21 cellular contexts compared by ENCODE assay signal in the genomic region with DNA sequence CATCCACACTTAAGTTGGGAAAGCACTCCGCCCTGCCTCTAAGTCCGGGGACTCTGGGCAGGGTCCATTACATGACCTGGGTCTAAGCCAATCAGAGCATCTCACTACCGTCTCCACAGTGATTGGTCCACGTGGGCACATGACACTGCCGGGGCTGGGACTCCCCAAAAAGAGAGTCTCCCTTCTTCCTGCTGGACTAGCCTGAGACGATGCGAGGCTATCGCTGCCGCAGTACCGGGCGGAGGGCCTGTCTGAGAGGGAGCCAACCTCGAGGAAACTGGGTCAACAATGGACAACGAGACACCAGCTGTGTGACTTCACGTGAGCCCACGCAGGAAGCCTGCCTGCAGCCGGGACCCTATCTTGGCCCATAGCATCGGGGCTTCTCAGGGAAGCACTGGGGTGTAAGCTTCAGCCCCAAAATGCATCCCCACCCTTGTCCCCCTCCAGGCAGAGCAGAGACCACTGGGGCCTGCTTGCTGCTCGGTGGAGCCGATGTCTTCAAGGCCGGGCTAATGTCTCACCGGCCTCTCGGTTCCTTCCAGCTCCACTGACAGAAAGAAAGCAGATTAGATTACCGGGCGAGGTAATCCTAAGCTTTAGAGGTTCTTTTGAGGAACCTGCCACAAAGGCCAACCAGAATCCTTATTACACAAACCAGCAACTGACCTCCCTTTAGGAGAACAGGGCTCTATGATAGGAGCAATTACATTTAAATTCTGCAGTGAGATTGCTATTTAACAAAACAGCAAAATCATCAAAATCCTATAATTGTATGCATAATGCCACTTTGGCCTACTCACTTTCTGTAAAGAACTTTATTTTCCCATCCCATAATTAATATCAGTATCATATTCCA.
"Had no signal": no experiment of that assay in that cellular context is flagged by ENCODE, and none has a peak within 500 bp of the region (broad histone marks: within the 10 kb centered on the region; RNA-seq: fewer than 3 reads in every experiment).

No MANE protein-coding gene starts in this region.

- ATAC-seq: activated T-cell treated with anti-CD3 and anti-CD28 coated beads, Interleukin-2, amount 50 U/mL, for 72 hours; natural killer cell had no signal

- H3K36me3 ChIP-seq: breast epithelium, esophagus squamous epithelium, tibial nerve had no signal

- DNase-seq: activated CD4-positive, alpha-beta T cell treated with anti-CD3 and anti-CD28 coated beads, Interleukin-2, amount 50 U/mL, for 1 hour; activated CD4-positive, CD25-positive, alpha-beta regulatory T cell treated with anti-CD3 and anti-CD28 coated beads, Interleukin-2, amount 50 U/mL, for 72 hours; activated gamma-delta T cell; activated T-cell treated with anti-CD3 and anti-CD28 coated beads, Interleukin-2, amount 50 U/mL, for 72 hours; cerebellar nuclear complex; effector CD4-positive, alpha-beta T cell; esophagus squamous epithelium; left cardiac atrium; natural killer cell; nucleus accumbens; retina; stimulated activated CD4-positive, alpha-beta T cell treated with anti-CD3 and anti-CD28 coated beads, Interleukin-12 subunit alpha, Interleukin-12 subunit beta, amount 100 ng/mL, for 4 hours; stimulated activated CD4-positive, alpha-beta T cell treated with anti-CD3 and anti-CD28 coated beads, Interleukin-1b, Interleukin-23, amount 100 ng/mL, for 48 hours; stimulated activated CD8-positive, alpha-beta memory T cell treated with anti-CD3 and anti-CD28 coated beads, Interleukin-4, amount 100 ng/mL, for 48 hours; stimulated activated naive CD4-positive, alpha-beta T cell; substantia nigra; T-helper 1 cell; T-helper 9 cell had no signal

- H3K4me3 ChIP-seq: breast epithelium, esophagus squamous epithelium, lung, tibial nerve had no signal

- H3K9me3 ChIP-seq: breast epithelium, esophagus squamous epithelium, tibial nerve had no signal

- H3K27ac ChIP-seq: breast epithelium, esophagus squamous epithelium, tibial nerve had no signal

- H3K27me3 ChIP-seq: breast epithelium, esophagus squamous epithelium, tibial nerve had no signal
